ENCODE assay signal across 8 cellular contexts in genomic region chr6:111873178-111874029, GRCh38. TPM values are rescaled to one million over a fixed set of nuclear protein-coding genes. Genes with fewer than 3 reads are reported as not detected.
A peak's percentile ranks its signal among the peaks of the same experiment; 100 is the strongest.
DNase-seq lines count a peak whose midpoint lies in the region; ATAC-seq, FAIRE-seq and TF ChIP-seq lines count a peak whose summit lies in the region.

Gene FYN (minus strand): TSS chr6:111873452. CDS start chr6:111720051, 153,401 bp downstream.

- H3K4ac ChIP-seq in H1 (replicated peaks; ENCODE audit: insufficient read length, low read depth, low read length) (no peak within 1 kb of the TSS), mesenchymal stem cell (ENCODE audit: low read depth in 1 of 2, low read length in 2 of 2) (peak within 1 kb of the TSS; percentile 59 to 72)

- H2BK12ac ChIP-seq in H1 (ENCODE audit: low read depth, low read length) (no peak within 1 kb of the TSS), mesenchymal stem cell (ENCODE audit: low read length in 2 of 2) (no peak within 1 kb of the TSS)

- peak within 1 kb of the TSS; percentile 94 to 99 (median 98) for H3K4me3 Mint-ChIP-seq in CD8-positive, alpha-beta memory T cell

- H3K4me2 ChIP-seq in H1 (ENCODE audit: insufficient read depth in 1 of 2, low read depth in 2 of 2, low read length in 2 of 2) (peak within 1 kb of the TSS; percentile 94 to 97), mesenchymal stem cell (ENCODE audit: low read length, poor library complexity, severe bottlenecking) (peak within 1 kb of the TSS; percentile 99)

- POLR2A ChIA-PET in CD8-positive, alpha-beta memory T cell (lab: Charles Lee) = interaction anchor here (0.6 to 1.8 kb wide), 19 partner anchors 8 to 150 kb away, joined by 3 to 10 read pairs (median 3); no protein-coding TSS in a partner anchor
- POLR2A ChIA-PET in H1 (lab: Charles Lee; ENCODE audit: partially characterized antibody) = interaction anchor here (0.7 to 1.3 kb wide), 10 partner anchors 9 to 389 kb away, joined by 3 to 5 read pairs (median 4); no protein-coding TSS in a partner anchor

- H3K27ac Mint-ChIP-seq in CD8-positive, alpha-beta memory T cell = peak within 1 kb of the TSS; percentile 89 to 99 (median 97)

- DNase-seq in CD8-positive, alpha-beta memory T cell = peak; percentile 97 to 99 (median 98)
- peak; percentile 95 for DNase-seq in HT1080 (ENCODE audit: low read depth)
- DNase-seq in NOMO-1 treated with DMSO at 0.1 percent for 48 hours (lab: John Stamatoyannopoulos, UW; ENCODE audit: unreplicated experiment) = peak; percentile 96
- peak; percentile 95 to 99 for DNase-seq in activated CD8-positive, alpha-beta memory T cell treated with anti-CD3 and anti-CD28 coated beads for 4 hours (ENCODE audit: low read depth in 2 of 2)
- DNase-seq in H1 (ENCODE audit: low read depth in 1 of 2, low spot score in 2 of 2) = peak; percentile 93 to 99
- peak; percentile 97 for DNase-seq in mesenchymal stem cell
- peak; percentile 99 for DNase-seq in stimulated activated CD8-positive, alpha-beta memory T cell treated with anti-CD3 and anti-CD28 coated beads, Interleukin-12 subunit alpha, Interleukin-12 subunit beta, amount 100 ng/mL, for 4 hours (ENCODE audit: low read depth)

- H3K79me1 ChIP-seq in H1 (ENCODE audit: low read depth, low read length) = peaks cover 2% of the 10 kb centered on the region; the same call in 1 of the 2 replicates
- peaks cover 17% of the 10 kb centered on the region for H3K79me1 ChIP-seq in mesenchymal stem cell (replicated peaks; ENCODE audit: low read length, poor library complexity, severe bottlenecking)

- peaks cover 0 to 2% of the 10 kb centered on the region in 2 experiments for H4K20me1 ChIP-seq in H1 (replicated peaks in 1 of 2; ENCODE audit: control insufficient read depth in 1 of 2, insufficient read depth in 2 of 2, low read length in 2 of 2)

- H3K9me3 Mint-ChIP-seq in CD8-positive, alpha-beta memory T cell = no peaks in the 10 kb centered on the region

- H3K9ac ChIP-seq in H1 (replicated peaks in 1 of 4; ENCODE audit: extremely low read depth in 1 of 4, low read depth in 3 of 4, low read length in 3 of 4) (peak within 1 kb of the TSS; percentile 22 to 84 (median 56); a peak in 6 of 7 replicates), mesenchymal stem cell (ENCODE audit: low read length) (peak within 1 kb of the TSS; percentile 93)

- H2BK120ac ChIP-seq in H1 (replicated peaks; ENCODE audit: low read depth, low read length) = no peak within 1 kb of the TSS
- peak within 1 kb of the TSS; percentile 6 for H2BK120ac ChIP-seq in mesenchymal stem cell (ENCODE audit: low read depth, low read length)

- no peak within 1 kb of the TSS for H4K5ac ChIP-seq in H1 (ENCODE audit: insufficient read length, low read depth, low read length)

- H2AK5ac ChIP-seq in H1 (ENCODE audit: low read depth, low read length) (no peak within 1 kb of the TSS), mesenchymal stem cell (ENCODE audit: low read length, severe bottlenecking) (no peak within 1 kb of the TSS)

- no peaks in the 10 kb centered on the region for H3K36me3 ChIP-seq in CD8-positive, alpha-beta memory T cell (ENCODE audit: insufficient read depth, low read length)
- H3K36me3 ChIP-seq in H1 (ENCODE audit: control insufficient read depth in 2 of 4, insufficient read depth in 4 of 4, low read length in 3 of 4) (no peaks in the 10 kb centered on the region), mesenchymal stem cell (ENCODE audit: control insufficient read depth in 1 of 2, insufficient read depth in 2 of 2, low read depth in 1 of 2, low read length in 2 of 2) (no peaks in the 10 kb centered on the region)

- TF ChIP-seq CTCF in H1 (IDR thresholded peaks at IDR 0.05; ENCODE audit: control extremely low read depth in 1 of 3, insufficient read depth in 1 of 3, low read depth in 1 of 3, low read length in 3 of 3) = peak; percentile 39 to 68 (median 40)

- H4K91ac ChIP-seq in H1 (replicated peaks; ENCODE audit: insufficient read length, low read length) (peak within 1 kb of the TSS; percentile 41), mesenchymal stem cell (ENCODE audit: low read length) (no peak within 1 kb of the TSS)

- TF ChIP-seq EP300 in H1 (IDR thresholded peaks at IDR 0.05; ENCODE audit: borderline replicate concordance in 1 of 2, low read depth in 2 of 2, low read length in 2 of 2) = no peak

- no peaks in the 10 kb centered on the region for H3K27me3 ChIP-seq in CD8-positive, alpha-beta memory T cell (ENCODE audit: insufficient read depth, low read length, poor library complexity, severe bottlenecking)
- H3K27me3 ChIP-seq in H1 (replicated peaks in 1 of 4; ENCODE audit: control insufficient read depth in 3 of 4, extremely low read depth in 1 of 4, insufficient read depth in 3 of 4, low read length in 3 of 4) = no peaks in the 10 kb centered on the region
- H3K27me3 ChIP-seq in mesenchymal stem cell (ENCODE audit: control insufficient read depth in 1 of 2, insufficient read depth in 1 of 2, low read length in 2 of 2) = no peaks in the 10 kb centered on the region

- H2AFZ ChIP-seq in H1 (ENCODE audit: low read length) (peak within 1 kb of the TSS; percentile 95), mesenchymal stem cell (ENCODE audit: low read depth, low read length) (peak within 1 kb of the TSS; percentile 84)

- no peak within 1 kb of the TSS for H3K23ac ChIP-seq in H1 (ENCODE audit: insufficient read length)
- peak within 1 kb of the TSS in 1 of 2 experiments; percentile 78 for H3K23ac ChIP-seq in mesenchymal stem cell (ENCODE audit: low read length in 2 of 2)

- no peak within 1 kb of the TSS for H3K56ac ChIP-seq in H1 (replicated peaks; ENCODE audit: insufficient read length, low read depth, low read length)

- peaks cover 35% of the 10 kb centered on the region for H3K4me1 ChIP-seq in CD8-positive, alpha-beta memory T cell (ENCODE audit: insufficient read depth, low read length)
- peaks cover 0 to 14% (median 8%) of the 10 kb centered on the region in 4 experiments; a peak in 5 of 7 replicates for H3K4me1 ChIP-seq in H1 (replicated peaks in 1 of 4; ENCODE audit: control insufficient read depth in 3 of 4, insufficient read depth in 4 of 4, low read length in 3 of 4)
- H3K4me1 ChIP-seq in mesenchymal stem cell (ENCODE audit: control insufficient read depth, insufficient read depth, low read depth, low read length) = no peaks in the 10 kb centered on the region

- peaks cover 4% of the 10 kb centered on the region; the same call in 1 of the 2 replicates for H3K23me2 ChIP-seq in H1 (ENCODE audit: low read depth, low read length)

- H3K9me3 ChIP-seq in CD8-positive, alpha-beta memory T cell (ENCODE audit: low read length) = no peaks in the 10 kb centered on the region
- H3K9me3 ChIP-seq in H1 (ENCODE audit: insufficient read depth in 2 of 2, low read depth in 1 of 2, low read length in 1 of 2) (no peaks in the 10 kb centered on the region), mesenchymal stem cell (ENCODE audit: control insufficient read depth, low read length) (no peaks in the 10 kb centered on the region)

- CTCF ChIA-PET in CD8-positive, alpha-beta memory T cell (lab: Charles Lee) = interaction anchor here (0.7 to 2.1 kb wide), 24 partner anchors 10 to 267 kb away, joined by 3 to 10 read pairs (median 4); partner anchors contain the start of gene TRAF3IP2
- CTCF ChIA-PET in H1 (lab: Charles Lee; ENCODE audit: partially characterized antibody) = interaction anchor here (0.5 to 2.0 kb wide), 9 partner anchors 64 to 269 kb away, joined by 3 to 8 read pairs (median 4); no protein-coding TSS in a partner anchor

- H3K79me2 ChIP-seq in H1 (ENCODE audit: control insufficient read depth in 1 of 2, insufficient read depth in 2 of 2, low read length in 2 of 2) = peaks cover 3 to 38% of the 10 kb centered on the region in 2 experiments; a peak in 3 of 4 replicates

- no peaks in the 10 kb centered on the region for H3K27me3 Mint-ChIP-seq in CD8-positive, alpha-beta memory T cell

- peak; percentile 55 to 58 for TF ChIP-seq RAD21 in H1 (IDR thresholded peaks at IDR 0.05 in 1 of 2, conservative IDR thresholded peaks at IDR 0.05 in 1 of 2; ENCODE audit: low read depth in 2 of 2, low read length in 2 of 2)

- no peak within 1 kb of the TSS for H2BK20ac ChIP-seq in H1 (ENCODE audit: low read length)

- peaks cover 0 to 35% (median 2%) of the 10 kb centered on the region in 3 donors for H3K36me3 Mint-ChIP-seq in CD8-positive, alpha-beta memory T cell

- no peak; a peak in 1 of 3 replicates for TF ChIP-seq POLR2A in H1 (IDR thresholded peaks at IDR 0.05; ENCODE audit: control extremely low read depth in 1 of 2, low read depth in 2 of 2, low read length in 2 of 2)

- H3K27ac ChIP-seq in CD8-positive, alpha-beta memory T cell (ENCODE audit: low read depth, low read length) = peak within 1 kb of the TSS; percentile 85
- H3K27ac ChIP-seq in H1 (ENCODE audit: low read depth, low read length) (peak within 1 kb of the TSS; percentile 42; the same call in 1 of the 2 replicates), mesenchymal stem cell (ENCODE audit: low read length, poor library complexity, severe bottlenecking) (peak within 1 kb of the TSS; percentile 59)

- H3K4me3 ChIP-seq in CD8-positive, alpha-beta memory T cell (ENCODE audit: low read length) = peak within 1 kb of the TSS; percentile 88
- H3K4me3 ChIP-seq in H1 (ENCODE audit: extremely low read depth in 1 of 4, insufficient read depth in 2 of 4, low read depth in 3 of 4, low read length in 4 of 4) = peak within 1 kb of the TSS; percentile 73 to 85 (median 84)
- H3K4me3 ChIP-seq in mesenchymal stem cell (ENCODE audit: insufficient read depth in 1 of 2, low read depth in 1 of 2, low read length in 2 of 2) = peak within 1 kb of the TSS; percentile 91 to 97

- no peak within 1 kb of the TSS for H2BK5ac ChIP-seq in H1 (ENCODE audit: low read depth, low read length)
- peak within 1 kb of the TSS; percentile 44 for H2BK5ac ChIP-seq in mesenchymal stem cell (ENCODE audit: low read depth, low read length, poor library complexity, severe bottlenecking)

- H2BK15ac ChIP-seq in H1 (ENCODE audit: low read length) = no peak within 1 kb of the TSS
- no peak within 1 kb of the TSS for H2BK15ac ChIP-seq in mesenchymal stem cell (ENCODE audit: low read depth, poor library complexity, severe bottlenecking)

- 0 out of 2 replicates have a peak within 1 kb of the TSS, but pooled peaks have one; percentile 19 for H3K18ac ChIP-seq in H1 (ENCODE audit: extremely low read depth, low read length)
- H3K18ac ChIP-seq in mesenchymal stem cell (ENCODE audit: low read depth in 1 of 2, low read length in 2 of 2) = peak within 1 kb of the TSS; percentile 70 to 85

- 0 out of 2 replicates have a peak within 1 kb of the TSS, but pooled peaks have one; percentile 5 for H4K8ac ChIP-seq in H1 (ENCODE audit: extremely low read depth, insufficient read depth, low read length)
- no peak within 1 kb of the TSS for H4K8ac ChIP-seq in mesenchymal stem cell (ENCODE audit: low read length)

- 0% methylated on average over 54 of the region's 75 CpGs; no CpG with 5 or more reads in 1 of the 2 experiments for WGBS in H1 (ENCODE audit: extremely low coverage in 1 of 2, insufficient coverage in 1 of 2, insufficient read length in 1 of 2, insufficient replicate concordance in 2 of 2, low coverage in 1 of 2, low lambda C conversion rate in 2 of 2, missing lambda C conversion rate in 1 of 2), 2 experiments
- under 1% methylated on average over 54 of the region's 75 CpGs for WGBS in mesenchymal stem cell

- peak; percentile 99 for ATAC-seq in GM21360 (IDR thresholded peaks at IDR 0.05; ENCODE audit: unreplicated experiment)

- no peak within 1 kb of the TSS for H3K14ac ChIP-seq in H1 (ENCODE audit: insufficient read length)
- H3K14ac ChIP-seq in mesenchymal stem cell (ENCODE audit: low read length in 2 of 2) = no peak within 1 kb of the TSS

- H3K4me1 Mint-ChIP-seq in CD8-positive, alpha-beta memory T cell = peaks cover 39 to 45% (median 43%) of the 10 kb centered on the region in 3 donors

- FAIRE-seq in H1 (lab: Jason Lieb, UNC) = no peak

RNA-seq across cellular contexts. Expression of gene FYN, which starts in this region (rescaled TPM):
- total RNA-seq in CD8-positive, alpha-beta memory T cell = 100 to 1,000 TPM; 481 to 491 TPM
- 611 TPM for polyA plus RNA-seq in CD8-positive, alpha-beta memory T cell
- total RNA-seq in HT1080 (2014; rRNA removed; shearing (Covaris generic)) = 50.2 and 54.8 TPM in 2 replicates
- polyA plus RNA-seq in HT1080 (2015; cell fraction: cytosol; rRNA removed) = 76.1 and 85.4 TPM in 2 replicates
- polyA plus RNA-seq in HT1080 (2015; cell fraction: nucleus; rRNA removed) = 88.9 and 93.9 TPM in 2 replicates
- 92.5 and 97.2 TPM in 2 replicates for total RNA-seq in H1 (2021; fragmentation: NEBNext Ultra II Directional; extraction: Animal tissue kit (Norgen Biotek cat#: 25700))
- 46.8 and 79.6 TPM in 2 replicates for polyA plus RNA-seq in H1 (2011; rRNA removed)
- 69.4 TPM for polyA plus RNA-seq in H1 (2011; cell fraction: cytosol; rRNA removed)
- 110 TPM for polyA plus RNA-seq in H1 (2011; cell fraction: nucleus; rRNA removed)
- polyA plus RNA-seq in H1 (2012, experiment 1 of 2) = 87.4 to 117 TPM (median 95.3 TPM) in 4 replicates
- 21.2 TPM for polyA plus RNA-seq in H1 (2012, experiment 2 of 2)
- polyA plus RNA-seq in H1 (2013, experiment 1 of 2) = 59.2 TPM
- polyA plus RNA-seq in H1 (2013, experiment 2 of 2) = 58.6 TPM
- polyA minus RNA-seq in H1 (2011; rRNA and poly(A)+ RNA removed) = 74.0 and 105 TPM in 2 replicates
- 39.4 TPM for polyA minus RNA-seq in H1 (2011; cell fraction: cytosol; rRNA and poly(A)+ RNA removed)
- 81.6 TPM for polyA minus RNA-seq in H1 (2011; cell fraction: nucleus; rRNA and poly(A)+ RNA removed)
- 44.0 TPM for polyA plus RNA-seq in mesenchymal stem cell (2013, experiment 1 of 2)
- 45.8 TPM for polyA plus RNA-seq in mesenchymal stem cell (2013, experiment 2 of 2)

Comparison
In these comparisons a context has a peak if more than half of its experiments do, and no peak if none do; other contexts are left out.
1. Peak in every context shown above with its lines: DNase-seq, ATAC-seq, H3K4me3 ChIP-seq and H3K27ac ChIP-seq.